9 cellular contexts compared by ENCODE assay signal in the genomic region with DNA sequence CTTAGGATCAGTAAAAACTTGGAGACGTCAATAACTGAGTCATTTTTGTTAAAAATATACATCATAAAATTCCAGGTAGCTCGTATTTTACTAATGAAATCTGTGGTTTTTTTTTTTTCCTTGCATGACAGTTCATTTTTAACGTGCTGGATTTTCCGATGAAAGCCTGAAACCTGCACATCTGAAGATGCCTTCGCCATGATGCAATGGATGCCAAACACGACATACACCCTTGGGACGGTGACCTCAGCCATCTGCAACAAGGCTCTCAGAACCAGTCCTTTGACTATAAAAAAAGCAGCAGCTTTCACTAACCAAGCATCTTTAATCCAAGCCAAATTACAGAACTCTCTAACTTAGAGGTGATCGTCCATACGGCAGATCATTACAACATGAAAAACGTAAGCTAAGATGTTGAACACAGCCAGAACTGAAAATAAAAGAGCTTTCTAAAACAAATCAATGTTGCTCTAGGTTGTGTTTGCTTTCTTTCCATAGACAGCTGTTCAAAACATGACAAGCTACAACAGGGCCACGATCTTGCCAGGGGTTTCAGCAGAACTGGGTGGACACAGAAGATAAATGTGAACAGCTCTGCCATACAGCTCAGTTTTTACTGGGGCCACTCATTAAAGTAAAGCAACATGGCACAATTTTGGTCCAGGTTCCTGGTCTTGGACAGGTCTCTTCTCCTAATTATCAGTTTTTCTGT. TPM values are rescaled to one million over a fixed set of nuclear protein-coding genes. Genes with fewer than 3 reads are reported as not detected.
DNase-seq lines count a peak whose midpoint lies in the region; ATAC-seq and TF ChIP-seq lines count a peak whose summit lies in the region.
"Had no signal": no experiment of that assay in that cellular context is flagged by ENCODE, and none has a peak within 500 bp of the region (broad histone marks: within the 10 kb centered on the region; RNA-seq: fewer than 3 reads in every experiment).

No MANE protein-coding gene starts in this region.

- no peak overlapping the region for H3K4me3 ChIP-seq in sigmoid colon
- no peak overlapping the region for H3K4me3 ChIP-seq in ovary

- intact Hi-C loops in activated CD4-positive, alpha-beta T cell treated with anti-CD3 and anti-CD28 coated beads, Interleukin-2, amount 10 ng/mL, durations not matched to agents 24 days and 14 days (cut with micrococcal nuclease) = loop anchor here (2.0 to 10.0 kb wide), 3 partner anchors 36 to 1188 kb away; partner anchors contain the start of gene DNAAF2
- intact Hi-C loops in sigmoid colon (cut with DNase I) = no loop called here
- intact Hi-C loops in posterior cingulate gyrus (cut with DNase I) = no loop called here
- intact Hi-C loops in ovary (cut with DNase I) = no loop called here

- no peak for DNase-seq in activated CD4-positive, alpha-beta T cell treated with anti-CD3 and anti-CD28 coated beads, Interleukin-2, amount 10 ng/mL, durations not matched to agents 24 days and 14 days
- DNase-seq in activated CD4-positive, alpha-beta T cell treated with anti-CD3 and anti-CD28 coated beads, Interleukin-2, amount 50 U/mL, for 1 hour = no peak
- DNase-seq in central memory CD8-positive, alpha-beta T cell (ENCODE audit: low spot score in 2 of 2) = no peak
- DNase-seq in sigmoid colon (no peak), posterior cingulate gyrus (no peak), ovary (no peak)
- DNase-seq in NK-92 treated with Interleukin-12 subunit alpha and Interleukin-12 subunit beta, amount 100 ng/mL, for 24 hours (lab: John Stamatoyannopoulos, UW) = no peak

- H3K36me3 Mint-ChIP-seq in activated CD4-positive, alpha-beta T cell treated with anti-CD3 and anti-CD28 coated beads, Interleukin-2, amount 10 ng/mL, durations not matched to agents 24 days and 14 days (ENCODE audit: low read depth) = peaks cover 34% of the 10 kb centered on the region
- peaks cover 24% of the 10 kb centered on the region for H3K36me3 Mint-ChIP-seq in central memory CD8-positive, alpha-beta T cell (ENCODE audit: insufficient read depth)

- TF ChIP-seq POLR2A in sigmoid colon (IDR thresholded peaks at IDR 0.05) = no peak
- TF ChIP-seq POLR2A in ovary (IDR thresholded peaks at IDR 0.05) = no peak

- H3K27me3 ChIP-seq in sigmoid colon = no peaks in the 10 kb centered on the region
- H3K27me3 ChIP-seq in ovary = no peaks in the 10 kb centered on the region

- peaks cover 0 to 20% (median 12%) of the 10 kb centered on the region in 4 donors for H3K4me1 ChIP-seq in sigmoid colon
- peaks cover 10% of the 10 kb centered on the region for H3K4me1 ChIP-seq in ovary (ENCODE audit: insufficient read depth)

- H3K4me3 Mint-ChIP-seq in activated CD4-positive, alpha-beta T cell treated with anti-CD3 and anti-CD28 coated beads, Interleukin-2, amount 10 ng/mL, durations not matched to agents 24 days and 14 days = peak overlapping the region; percentile 77
- H3K4me3 Mint-ChIP-seq in central memory CD8-positive, alpha-beta T cell = peak overlapping the region; percentile 74

- H3K27ac Mint-ChIP-seq in activated CD4-positive, alpha-beta T cell treated with anti-CD3 and anti-CD28 coated beads, Interleukin-2, amount 10 ng/mL, durations not matched to agents 24 days and 14 days = peak overlapping the region; percentile 87
- peak overlapping the region; percentile 93 for H3K27ac Mint-ChIP-seq in central memory CD8-positive, alpha-beta T cell (ENCODE audit: low read depth)

- H3K27ac ChIP-seq in sigmoid colon = peak overlapping the region in 3 of 4 donors; percentile 7 to 44 (median 35)
- H3K27ac ChIP-seq in ovary = peak overlapping the region in 1 of 2 donors; percentile 60

- H3K27me3 Mint-ChIP-seq in activated CD4-positive, alpha-beta T cell treated with anti-CD3 and anti-CD28 coated beads, Interleukin-2, amount 10 ng/mL, durations not matched to agents 24 days and 14 days = no peaks in the 10 kb centered on the region
- no peaks in the 10 kb centered on the region for H3K27me3 Mint-ChIP-seq in central memory CD8-positive, alpha-beta T cell

- peak; percentile 21 for ATAC-seq in HG03342 (IDR thresholded peaks at IDR 0.05; ENCODE audit: unreplicated experiment)
- no peak for ATAC-seq in central memory CD8-positive, alpha-beta T cell (replicated peaks; ENCODE audit: extremely low read depth, poor library complexity, severe bottlenecking)

- H3K4me1 Mint-ChIP-seq in activated CD4-positive, alpha-beta T cell treated with anti-CD3 and anti-CD28 coated beads, Interleukin-2, amount 10 ng/mL, durations not matched to agents 24 days and 14 days = peaks cover 64% of the 10 kb centered on the region
- H3K4me1 Mint-ChIP-seq in central memory CD8-positive, alpha-beta T cell = peaks cover 92% of the 10 kb centered on the region

- no peaks in the 10 kb centered on the region for H3K9me3 Mint-ChIP-seq in activated CD4-positive, alpha-beta T cell treated with anti-CD3 and anti-CD28 coated beads, Interleukin-2, amount 10 ng/mL, durations not matched to agents 24 days and 14 days
- no peaks in the 10 kb centered on the region for H3K9me3 Mint-ChIP-seq in central memory CD8-positive, alpha-beta T cell

- H3K36me3 ChIP-seq in sigmoid colon (no peaks in the 10 kb centered on the region), ovary (no peaks in the 10 kb centered on the region)

- TF ChIP-seq CTCF in sigmoid colon (IDR thresholded peaks at IDR 0.05) = no peak
- TF ChIP-seq CTCF in ovary (IDR thresholded peaks at IDR 0.05) = no peak

- no peak for TF ChIP-seq EP300 in sigmoid colon (IDR thresholded peaks at IDR 0.05)
- TF ChIP-seq EP300 in ovary (IDR thresholded peaks at IDR 0.05) = no peak

- H3K9me3 ChIP-seq in sigmoid colon (no peaks in the 10 kb centered on the region), ovary (no peaks in the 10 kb centered on the region)

- 64 to 81% methylated on average over 11 of the region's 11 CpGs for WGBS in sigmoid colon, 2 donors
- WGBS in ovary, 3 donors = 7 to 24% (median 13%) methylated on average over 11 of the region's 11 CpGs

RNA-seq across cellular contexts. Expression of gene NIN, which starts 7.8 kb away (rescaled TPM):
- total RNA-seq in activated CD4-positive, alpha-beta T cell treated with anti-CD3 and anti-CD28 coated beads, Interleukin-2, amount 10 ng/mL, durations not matched to agents 24 days and 14 days = 40.2 and 43.1 TPM in 2 replicates
- total RNA-seq in sigmoid colon (10 to 100 TPM; 20.7 to 38.2 (median 26.9) TPM), ovary (10 to 100 TPM; 16.0 to 32.4 (median 28.1) TPM)
- polyA plus RNA-seq in sigmoid colon (10 to 100 TPM in 1 of 3 donors, 1 to 10 TPM in 2; 3.6 to 14.8 (median 5.1) TPM), ovary (10 to 100 TPM in 1 of 2 donors, 1 to 10 TPM in 1; 6.4 to 12.2 TPM)

RNA-seq across cellular contexts. Expression of gene ABHD12B, which starts 48.6 kb away (rescaled TPM):
- not detected in 2 replicates for total RNA-seq in activated CD4-positive, alpha-beta T cell treated with anti-CD3 and anti-CD28 coated beads, Interleukin-2, amount 10 ng/mL, durations not matched to agents 24 days and 14 days
- not detected for total RNA-seq in sigmoid colon
- polyA plus RNA-seq in sigmoid colon = 1 to 10 TPM; 5.3 to 9.3 (median 6.0) TPM
- 1 to 10 TPM in 1 of 7 donors, under 1 TPM in 1, not detected in 5; 0.84 to 5.1 TPM for total RNA-seq in ovary
- under 1 TPM in 1 of 2 donors, not detected in 1; 0.45 TPM for polyA plus RNA-seq in ovary
- total RNA-seq: SK-MEL-5 had no signal
